Comparison of ENCODE assay signal across 8 cellular contexts in genomic region chr17:7330099-7331015, GRCh38. TPM values are rescaled to one million over a fixed set of nuclear protein-coding genes. Genes with fewer than 3 reads are reported as not detected.
DNase-seq lines count a peak whose midpoint lies in the region; FAIRE-seq and TF ChIP-seq lines count a peak whose summit lies in the region.

No MANE protein-coding gene starts in this region.

- no peak for FAIRE-seq in H54 (lab: Jason Lieb, UNC)

- peaks cover 10% of the 10 kb centered on the region for H3K4me1 ChIP-seq in hepatocyte (ENCODE audit: insufficient read depth)

- H4K20me1 ChIP-seq in hepatocyte (ENCODE audit: insufficient read depth, poor library complexity, severe bottlenecking), result no peaks in the 10 kb centered on the region

- peak overlapping the region; percentile 86 for H3K4me3 Mint-ChIP-seq in T-helper 1 cell treated with Interleukin-12 subunit alpha and Interleukin-12 subunit beta and Interleukin-4 antibody, amounts not matched to agents 30 μg/mL and 1 μg/mL, for 36 hours

- TF ChIP-seq POLR2A in H54 (IDR thresholded peaks at IDR 0.05; ENCODE audit: low read depth, low read length), result no peak

- no peaks in the 10 kb centered on the region for H3K9me2 ChIP-seq in hepatocyte (replicated peaks; ENCODE audit: insufficient read depth)

- H3K36me3 ChIP-seq in GM06990 (ENCODE audit: control insufficient read depth, insufficient read depth, low read length), result peaks cover 6% of the 10 kb centered on the region
- H3K36me3 ChIP-seq in MG63, result no peaks in the 10 kb centered on the region
- H3K36me3 ChIP-seq in hepatocyte (replicated peaks; ENCODE audit: insufficient read depth, low read depth), result no peaks in the 10 kb centered on the region

- WGBS in hepatocyte (ENCODE audit: low lambda C conversion rate, missing lambda C conversion rate), result 42% methylated on average over 30 of the region's 42 CpGs

- H3K36me3 Mint-ChIP-seq in T-helper 1 cell treated with Interleukin-12 subunit alpha and Interleukin-12 subunit beta and Interleukin-4 antibody, amounts not matched to agents 30 μg/mL and 1 μg/mL, for 36 hours (ENCODE audit: low read depth), result no peaks in the 10 kb centered on the region

- H3K79me2 ChIP-seq in hepatocyte, result peaks cover 17% of the 10 kb centered on the region

- H3K27ac ChIP-seq in hepatocyte, result peak overlapping the region; percentile 92

- peaks cover 27% of the 10 kb centered on the region for H3K4me1 Mint-ChIP-seq in T-helper 1 cell treated with Interleukin-12 subunit alpha and Interleukin-12 subunit beta and Interleukin-4 antibody, amounts not matched to agents 30 μg/mL and 1 μg/mL, for 36 hours (ENCODE audit: low read depth)

- H3K9me3 Mint-ChIP-seq in T-helper 1 cell treated with Interleukin-12 subunit alpha and Interleukin-12 subunit beta and Interleukin-4 antibody, amounts not matched to agents 30 μg/mL and 1 μg/mL, for 36 hours, result no peaks in the 10 kb centered on the region

- H3K4me2 ChIP-seq in hepatocyte, result peak overlapping the region; percentile 84

- H3K9me3 ChIP-seq in MG63 (no peaks in the 10 kb centered on the region), hepatocyte (ENCODE audit: low read depth) (no peaks in the 10 kb centered on the region)

- no peak for TF ChIP-seq CTCF in GM06990 (IDR thresholded peaks at IDR 0.05; ENCODE audit: insufficient read depth, low read length, poor library complexity, severe bottlenecking)
- TF ChIP-seq CTCF in hepatocyte (IDR thresholded peaks at IDR 0.05; ENCODE audit: poor library complexity), result no peak

- H3K27me3 ChIP-seq in GM06990 (replicated peaks; ENCODE audit: control insufficient read depth, insufficient read depth, low read length) (no peaks in the 10 kb centered on the region), MG63 (no peaks in the 10 kb centered on the region), hepatocyte (no peaks in the 10 kb centered on the region)

- peak overlapping the region; percentile 88 for H3K27ac Mint-ChIP-seq in T-helper 1 cell treated with Interleukin-12 subunit alpha and Interleukin-12 subunit beta and Interleukin-4 antibody, amounts not matched to agents 30 μg/mL and 1 μg/mL, for 36 hours

- DNase-seq in GM06990 (ENCODE audit: extremely low read depth, insufficient read length), result peak; percentile 84
- peak; percentile 88 for DNase-seq in H54 (ENCODE audit: insufficient read length, low spot score)
- DNase-seq in MG63, result peak; percentile 78
- peak in 54 of 58 donors; percentile 43 to 92 (median 75) for DNase-seq in anterior cingulate cortex (lab: John Stamatoyannopoulos, UW)
- DNase-seq in hepatocyte (ENCODE audit: low spot score), result peak; percentile 83
- DNase-seq in renal cortical epithelial cell (ENCODE audit: low read depth), result peak; percentile 68
- DNase-seq in CD1c-positive myeloid dendritic cell (ENCODE audit: extremely low spot score), result no peak

- H3K4me3 ChIP-seq in GM06990 (replicated peaks; ENCODE audit: low read depth, low read length) (peak overlapping the region; percentile 81), MG63 (peak overlapping the region; percentile 76), hepatocyte (peak overlapping the region; percentile 48)

- H3K27me3 Mint-ChIP-seq in T-helper 1 cell treated with Interleukin-12 subunit alpha and Interleukin-12 subunit beta and Interleukin-4 antibody, amounts not matched to agents 30 μg/mL and 1 μg/mL, for 36 hours (ENCODE audit: low read depth), result no peaks in the 10 kb centered on the region

- H2AFZ ChIP-seq in hepatocyte, result peak overlapping the region; percentile 54

RNA-seq across cellular contexts. Expression of gene NEURL4, which starts 1.2 kb away (rescaled TPM):
- 8.5 and 11.7 TPM in 2 replicates for total RNA-seq in MG63 (2014; rRNA removed; shearing (Covaris generic); ENCODE audit: low replicate concordance)
- total RNA-seq in hepatocyte, result 9.2 and 9.6 TPM in 2 replicates
- polyA plus RNA-seq in hepatocyte, result 9.5 and 13.9 TPM in 2 replicates
- 21.4 and 27.8 TPM in 2 replicates for total RNA-seq in renal cortical epithelial cell

RNA-seq across cellular contexts. Expression of gene ACAP1, which starts 6.0 kb away (rescaled TPM):
- 0.20 TPM in 1 of 2 replicates, not detected in the other for total RNA-seq in MG63 (2014; rRNA removed; shearing (Covaris generic); ENCODE audit: low replicate concordance)
- total RNA-seq in hepatocyte (not detected in 2 replicates), renal cortical epithelial cell (0.20 and 65.5 TPM in 2 replicates)
- 10.2 and 14.6 TPM in 2 replicates for polyA plus RNA-seq in hepatocyte

RNA-seq across cellular contexts. Expression of gene GPS2, which starts 15.2 kb away (rescaled TPM):
- total RNA-seq in MG63 (2014; rRNA removed; shearing (Covaris generic); ENCODE audit: low replicate concordance), result 37.3 and 55.3 TPM in 2 replicates
- total RNA-seq in hepatocyte (34.5 and 50.3 TPM in 2 replicates), renal cortical epithelial cell (39.1 and 49.4 TPM in 2 replicates)
- 103 and 111 TPM in 2 replicates for polyA plus RNA-seq in hepatocyte

RNA-seq across cellular contexts. Expression of gene KCTD11, which starts 21.6 kb away (rescaled TPM):
- total RNA-seq in MG63 (2014; rRNA removed; shearing (Covaris generic); ENCODE audit: low replicate concordance), result 5.0 and 6.5 TPM in 2 replicates
- total RNA-seq in hepatocyte (9.2 and 12.4 TPM in 2 replicates), renal cortical epithelial cell (10.4 and 13.7 TPM in 2 replicates)
- polyA plus RNA-seq in hepatocyte, result 14.1 and 19.6 TPM in 2 replicates

RNA-seq across cellular contexts. Expression of gene EIF5A, which starts 22.9 kb away (rescaled TPM):
- total RNA-seq in MG63 (2014; rRNA removed; shearing (Covaris generic); ENCODE audit: low replicate concordance), result 1,208 and 1,396 TPM in 2 replicates
- total RNA-seq in hepatocyte (267 and 331 TPM in 2 replicates), renal cortical epithelial cell (352 and 682 TPM in 2 replicates)
- 693 and 747 TPM in 2 replicates for polyA plus RNA-seq in hepatocyte
